ENCODE assay signal across 1 cellular context in the genomic region with DNA sequence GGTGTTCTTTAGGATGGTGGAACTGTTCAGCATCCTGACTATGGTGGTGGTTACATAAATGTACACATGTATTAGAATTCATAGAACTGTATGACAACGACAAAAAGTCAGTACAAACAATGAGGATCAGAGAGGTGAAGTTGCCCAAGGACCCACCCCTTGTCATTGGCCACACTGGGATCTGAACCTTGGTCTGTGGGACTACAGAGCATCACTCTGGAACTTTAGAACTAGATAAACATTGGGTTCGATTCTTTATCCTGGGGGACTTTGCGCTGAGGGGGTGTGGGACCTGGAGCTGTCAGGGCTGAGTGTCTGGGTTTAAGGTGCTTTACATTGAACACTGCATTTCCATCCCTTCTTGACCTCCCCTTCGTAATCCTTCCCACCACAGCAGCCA.
TF ChIP-seq lines count a peak whose summit lies in the region.

No MANE protein-coding gene starts in this region.

TF ChIP-seq in IMR-90, 13 proteins besides CTCF, POLR2A, EP300 and RAD21 (continued from another document):
- TF ChIP-seq CHD1 (IDR thresholded peaks at IDR 0.05; ENCODE audit: low read depth, low read length) (no peak), NFE2L2 (IDR thresholded peaks at IDR 0.05; ENCODE audit: low read depth, low read length) (no peak), BHLHE40 (IDR thresholded peaks at IDR 0.05; ENCODE audit: low read depth, low read length) (no peak), MAZ (IDR thresholded peaks at IDR 0.05; ENCODE audit: borderline replicate concordance, low read depth, low read length) (no peak), FOS (IDR thresholded peaks at IDR 0.05; ENCODE audit: low read depth, low read length) (no peak), MAFK (IDR thresholded peaks at IDR 0.05; ENCODE audit: low read depth, low read length) (no peak), SMC3 (IDR thresholded peaks at IDR 0.05; ENCODE audit: low read depth, low read length) (no peak)
- TF ChIP-seq, protein P1, sequence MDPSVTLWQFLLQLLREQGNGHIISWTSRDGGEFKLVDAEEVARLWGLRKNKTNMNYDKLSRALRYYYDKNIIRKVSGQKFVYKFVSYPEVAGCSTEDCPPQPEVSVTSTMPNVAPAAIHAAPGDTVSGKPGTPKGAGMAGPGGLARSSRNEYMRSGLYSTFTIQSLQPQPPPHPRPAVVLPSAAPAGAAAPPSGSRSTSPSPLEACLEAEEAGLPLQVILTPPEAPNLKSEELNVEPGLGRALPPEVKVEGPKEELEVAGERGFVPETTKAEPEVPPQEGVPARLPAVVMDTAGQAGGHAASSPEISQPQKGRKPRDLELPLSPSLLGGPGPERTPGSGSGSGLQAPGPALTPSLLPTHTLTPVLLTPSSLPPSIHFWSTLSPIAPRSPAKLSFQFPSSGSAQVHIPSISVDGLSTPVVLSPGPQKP (IDR thresholded peaks at IDR 0.05; ENCODE audit: borderline replicate concordance, low read depth, low read length): no peak
